22 cellular contexts compared by ENCODE assay signal in the genomic region with DNA sequence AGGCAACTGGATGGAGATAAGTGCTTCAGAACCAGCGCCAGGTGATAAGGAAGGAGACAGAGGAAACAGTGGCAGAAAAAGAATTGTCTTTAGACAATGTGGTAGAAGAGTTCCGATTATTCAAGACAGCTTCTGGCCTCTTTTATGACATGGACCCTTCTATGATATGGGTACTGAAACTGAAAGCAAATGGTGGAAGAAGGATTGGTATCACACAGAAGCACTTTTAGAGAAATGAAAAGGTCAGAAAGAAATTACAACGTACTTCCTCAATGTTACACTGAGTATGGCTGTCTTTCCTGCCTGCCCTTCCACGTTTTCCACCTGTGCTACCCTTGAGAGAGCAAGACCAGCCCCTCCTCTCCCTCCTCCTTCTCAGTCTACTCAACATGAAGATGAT.
A peak's percentile ranks its signal among the peaks of the same experiment; 100 is the strongest.
DNase-seq lines count a peak whose midpoint lies in the region; ATAC-seq and TF ChIP-seq lines count a peak whose summit lies in the region.
"Had no signal": no experiment of that assay in that cellular context is flagged by ENCODE, and none has a peak within 500 bp of the region (broad histone marks: within the 10 kb centered on the region; RNA-seq: fewer than 3 reads in every experiment).

No MANE protein-coding gene starts in this region.

- POLR2A ChIA-PET in CD8-positive, alpha-beta T cell (lab: Charles Lee) = no interaction called here

- H3K27ac Mint-ChIP-seq in CD8-positive, alpha-beta T cell = no peak overlapping the region
- no peak overlapping the region for H3K27ac Mint-ChIP-seq in activated naive CD4-positive, alpha-beta T cell treated with anti-CD3 and anti-CD28 coated beads, Interleukin-2, amount 10 ng/mL, durations not matched to agents 7 days and 5 days
- H3K27ac Mint-ChIP-seq: CD14-positive monocyte; CD4-positive, alpha-beta T cell had no signal

- ATAC-seq in CD8-positive, alpha-beta T cell = no peak
- no peak for ATAC-seq in omental fat pad (ENCODE audit: low FRiP score)
- ATAC-seq: A549 had no signal

- H3K27ac ChIP-seq in MM.1S (ENCODE audit: low read length) = no peak overlapping the region
- H3K27ac ChIP-seq in OCI-LY3 (ENCODE audit: low read length) = no peak overlapping the region
- no peak overlapping the region for H3K27ac ChIP-seq in CD8-positive, alpha-beta T cell (ENCODE audit: low read depth, low read length)
- H3K27ac ChIP-seq: A549; BLaER1 treated with 17β-estradiol and CSF1 and Interleukin-3, amounts not matched to agents 10 nM and 100 nM; GM23248 had no signal

- H3K4me3 Mint-ChIP-seq in CD8-positive, alpha-beta T cell = no peak overlapping the region
- no peak overlapping the region for H3K4me3 Mint-ChIP-seq in activated naive CD4-positive, alpha-beta T cell treated with anti-CD3 and anti-CD28 coated beads, Interleukin-2, amount 10 ng/mL, durations not matched to agents 7 days and 5 days
- H3K4me3 Mint-ChIP-seq: CD14-positive monocyte; CD4-positive, alpha-beta T cell had no signal

- intact Hi-C loops in CD8-positive, alpha-beta T cell (cut with DNase I, micrococcal nuclease) = no loop called here

- H3K9me3 ChIP-seq in MM.1S (replicated peaks; ENCODE audit: insufficient read depth, low read length) (no peaks in the 10 kb centered on the region), OCI-LY3 (ENCODE audit: insufficient read depth, low read length) (no peaks in the 10 kb centered on the region)
- H3K9me3 ChIP-seq in CD8-positive, alpha-beta T cell (ENCODE audit: low read length) = no peaks in the 10 kb centered on the region
- H3K9me3 ChIP-seq: A549; BE2C; BLaER1 treated with 17β-estradiol and CSF1 and Interleukin-3, amounts not matched to agents 10 nM and 100 nM had no signal

- H3K79me2 ChIP-seq in MM.1S (ENCODE audit: low read length) (no peaks in the 10 kb centered on the region), OCI-LY3 (ENCODE audit: low read length) (no peaks in the 10 kb centered on the region)

- peak; percentile 33 for DNase-seq in MM.1S
- DNase-seq in RPMI7951 (ENCODE audit: low read depth) = peak; percentile 1
- DNase-seq in CD8-positive, alpha-beta T cell = no peak
- no peak for DNase-seq in omental fat pad (ENCODE audit: low spot score)
- DNase-seq in activated naive CD4-positive, alpha-beta T cell treated with anti-CD3 and anti-CD28 coated beads, Interleukin-2, amount 10 ng/mL, durations not matched to agents 7 days and 5 days = no peak
- DNase-seq: 8988T; ACHN; AML-193; BE2C; Calu3; CD4-positive, alpha-beta T cell; COR-L47; DMS53; DMS79 treated with DMSO at 0.1 percent for 48 hours; GF-D8; GM23248; H7; HCEC 1CT had no signal

- H3K4me3 ChIP-seq in MM.1S (ENCODE audit: low read length) = no peak overlapping the region
- no peak overlapping the region for H3K4me3 ChIP-seq in OCI-LY3 (ENCODE audit: low read length)
- no peak overlapping the region for H3K4me3 ChIP-seq in CD8-positive, alpha-beta T cell (ENCODE audit: low read depth, low read length)
- H3K4me3 ChIP-seq: A549; BLaER1 treated with 17β-estradiol and CSF1 and Interleukin-3, amounts not matched to agents 10 nM and 100 nM; GM23248 had no signal

- H3K27me3 Mint-ChIP-seq in CD8-positive, alpha-beta T cell (ENCODE audit: low read depth) = no peaks in the 10 kb centered on the region
- no peaks in the 10 kb centered on the region for H3K27me3 Mint-ChIP-seq in activated naive CD4-positive, alpha-beta T cell treated with anti-CD3 and anti-CD28 coated beads, Interleukin-2, amount 10 ng/mL, durations not matched to agents 7 days and 5 days
- H3K27me3 Mint-ChIP-seq: CD4-positive, alpha-beta T cell had no signal

- H3K9me2 ChIP-seq in MM.1S (replicated peaks; ENCODE audit: insufficient read depth, low read length) = no peaks in the 10 kb centered on the region

- H3K27me3 ChIP-seq in MM.1S (replicated peaks; ENCODE audit: insufficient read depth, low read length) (no peaks in the 10 kb centered on the region), OCI-LY3 (ENCODE audit: low read depth, low read length) (no peaks in the 10 kb centered on the region)
- H3K27me3 ChIP-seq in CD8-positive, alpha-beta T cell (ENCODE audit: insufficient read depth, low read length) = no peaks in the 10 kb centered on the region
- H3K27me3 ChIP-seq: BE2C; BLaER1 treated with 17β-estradiol and CSF1 and Interleukin-3, amounts not matched to agents 10 nM and 100 nM had no signal

- H3K36me3 Mint-ChIP-seq in CD8-positive, alpha-beta T cell = no peaks in the 10 kb centered on the region
- no peaks in the 10 kb centered on the region for H3K36me3 Mint-ChIP-seq in activated naive CD4-positive, alpha-beta T cell treated with anti-CD3 and anti-CD28 coated beads, Interleukin-2, amount 10 ng/mL, durations not matched to agents 7 days and 5 days
- H3K36me3 Mint-ChIP-seq: CD14-positive monocyte had no signal

- no peaks in the 10 kb centered on the region for H3K4me1 ChIP-seq in MM.1S (ENCODE audit: low read length)
- H3K4me1 ChIP-seq in OCI-LY3 (ENCODE audit: low read length) = peaks cover 6% of the 10 kb centered on the region
- H3K4me1 ChIP-seq in CD8-positive, alpha-beta T cell (ENCODE audit: insufficient read depth, low read length) = no peaks in the 10 kb centered on the region
- H3K4me1 ChIP-seq: A549; BE2C; BLaER1 treated with 17β-estradiol and CSF1 and Interleukin-3, amounts not matched to agents 10 nM and 100 nM had no signal

- H3K4me1 Mint-ChIP-seq in CD8-positive, alpha-beta T cell (ENCODE audit: low read depth) = no peaks in the 10 kb centered on the region
- no peaks in the 10 kb centered on the region for H3K4me1 Mint-ChIP-seq in activated naive CD4-positive, alpha-beta T cell treated with anti-CD3 and anti-CD28 coated beads, Interleukin-2, amount 10 ng/mL, durations not matched to agents 7 days and 5 days
- H3K4me1 Mint-ChIP-seq: CD14-positive monocyte had no signal

- H3K9ac ChIP-seq in MM.1S (ENCODE audit: low read length) (no peak overlapping the region), OCI-LY3 (ENCODE audit: low read length) (no peak overlapping the region)
- H3K9ac ChIP-seq: BLaER1 treated with 17β-estradiol and CSF1 and Interleukin-3, amounts not matched to agents 10 nM and 100 nM; GM23248 had no signal

- H3K9me3 Mint-ChIP-seq in CD8-positive, alpha-beta T cell = peaks cover 17% of the 10 kb centered on the region
- H3K9me3 Mint-ChIP-seq in activated naive CD4-positive, alpha-beta T cell treated with anti-CD3 and anti-CD28 coated beads, Interleukin-2, amount 10 ng/mL, durations not matched to agents 7 days and 5 days = peaks cover 16% of the 10 kb centered on the region

- H3K4me2 ChIP-seq in MM.1S (ENCODE audit: low read depth, low read length) (no peak overlapping the region), OCI-LY3 (ENCODE audit: low read length) (peak overlapping the region; percentile 10; the same call in 1 of the 2 replicates)
- H3K4me2 ChIP-seq: A549; BLaER1 treated with 17β-estradiol and CSF1 and Interleukin-3, amounts not matched to agents 10 nM and 100 nM had no signal

- H4K20me1 ChIP-seq in MM.1S (ENCODE audit: insufficient read depth, low read length) (no peaks in the 10 kb centered on the region), OCI-LY3 (ENCODE audit: insufficient read depth, low read length) (no peaks in the 10 kb centered on the region)
- H4K20me1 ChIP-seq: BLaER1 treated with 17β-estradiol and CSF1 and Interleukin-3, amounts not matched to agents 10 nM and 100 nM had no signal

- no peaks in the 10 kb centered on the region for H3K36me3 ChIP-seq in MM.1S (replicated peaks; ENCODE audit: insufficient read depth, low read length)
- no peaks in the 10 kb centered on the region for H3K36me3 ChIP-seq in OCI-LY3 (replicated peaks; ENCODE audit: low read depth, low read length)
- no peaks in the 10 kb centered on the region for H3K36me3 ChIP-seq in CD8-positive, alpha-beta T cell (ENCODE audit: insufficient read depth, low read length)
- H3K36me3 ChIP-seq: BE2C; BLaER1 treated with 17β-estradiol and CSF1 and Interleukin-3, amounts not matched to agents 10 nM and 100 nM had no signal

- TF ChIP-seq CTCF in MM.1S (IDR thresholded peaks at IDR 0.05; ENCODE audit: low read length) = no peak
- TF ChIP-seq CTCF in OCI-LY3 (IDR thresholded peaks at IDR 0.05; ENCODE audit: low read depth, low read length) = no peak
- no peak for TF ChIP-seq CTCF in CD8-positive, alpha-beta T cell (IDR thresholded peaks at IDR 0.05)
- no peak for TF ChIP-seq CTCF in omental fat pad (IDR thresholded peaks at IDR 0.05)

- CTCF ChIA-PET in CD8-positive, alpha-beta T cell (lab: Charles Lee) = no interaction called here
- CTCF ChIA-PET in activated naive CD4-positive, alpha-beta T cell treated with anti-CD3 and anti-CD28 coated beads, Interleukin-2, amount 10 ng/mL, durations not matched to agents 7 days and 5 days (lab: Charles Lee) = no interaction called here

- H3F3A ChIP-seq in MM.1S (ENCODE audit: insufficient read depth, low read length) = no peaks in the 10 kb centered on the region

- H2AFZ ChIP-seq in MM.1S (ENCODE audit: low read length) = no peak overlapping the region
- H2AFZ ChIP-seq in OCI-LY3 (ENCODE audit: low read depth, low read length) = no peak overlapping the region
- H2AFZ ChIP-seq: GM23248 had no signal

Comparison
In these comparisons a context has a peak if more than half of its experiments do, and no peak if none do; other contexts are left out.
1. DNase-seq: peak in MM.1S (single experiment) and RPMI7951 (single experiment); none in CD8-positive, alpha-beta T cell (0 of 7), omental fat pad (single experiment) and activated naive CD4-positive, alpha-beta T cell treated with anti-CD3 and anti-CD28 coated beads, Interleukin-2, amount 10 ng/mL, durations not matched to agents 7 days and 5 days (single experiment).